In genomic region chr10:125146791-125147604, GRCh38 we compare ENCODE assay signal across 8 cellular contexts. TPM values are rescaled to one million over a fixed set of nuclear protein-coding genes. Genes with fewer than 3 reads are reported as not detected.
A peak's percentile ranks its signal among the peaks of the same experiment; 100 is the strongest.
DNase-seq lines count a peak whose midpoint lies in the region; ATAC-seq, FAIRE-seq and TF ChIP-seq lines count a peak whose summit lies in the region.

No MANE protein-coding gene starts in this region.

- H3K9me3 ChIP-seq in DND-41 (ENCODE audit: insufficient read depth, low read length, severe bottlenecking) = no peaks in the 10 kb centered on the region
- no peaks in the 10 kb centered on the region for H3K9me3 ChIP-seq in esophagus muscularis mucosa
- H3K9me3 ChIP-seq in pancreas = no peaks in the 10 kb centered on the region

- no peak for TF ChIP-seq CTCF in DND-41 (IDR thresholded peaks at IDR 0.05; ENCODE audit: borderline replicate concordance, extremely low read depth, low read length, poor library complexity, severe bottlenecking)
- no peak for TF ChIP-seq CTCF in esophagus muscularis mucosa (IDR thresholded peaks at IDR 0.05)
- no peak for TF ChIP-seq CTCF in pancreas (IDR thresholded peaks at IDR 0.05)

- DNase-seq in DND-41 = peak; percentile 11
- DNase-seq in NCI-H510A treated with DMSO at 0.1 percent for 48 hours (lab: John Stamatoyannopoulos, UW) = peak; percentile 70
- DNase-seq in esophagus muscularis mucosa (ENCODE audit: extremely low spot score) = no peak
- DNase-seq in pancreas = peak in 4 of 6 donors; percentile 40 to 65 (median 46)
- DNase-seq in putamen (ENCODE audit: low spot score) = no peak
- DNase-seq in T1000 (lab: John Stamatoyannopoulos, UW) = no peak

- H3K4me3 ChIP-seq in DND-41 (ENCODE audit: low read depth in 1 of 2, low read length in 2 of 2) (no peak overlapping the region), esophagus muscularis mucosa (peak overlapping the region in 3 of 4 donors; percentile 2 to 22 (median 8)), pancreas (no peak overlapping the region)

- H3K27ac ChIP-seq in DND-41 (ENCODE audit: low read length) (no peak overlapping the region), esophagus muscularis mucosa (replicated peaks in 1 of 4) (peak overlapping the region; percentile 95 to 99 (median 98)), pancreas (peak overlapping the region; percentile 38 to 95 (median 60))

- FAIRE-seq in pancreas (lab: Jason Lieb, UNC) = no peak

- no peak for TF ChIP-seq POLR2A in esophagus muscularis mucosa (IDR thresholded peaks at IDR 0.05; ENCODE audit: low read depth)

- WGBS in esophagus muscularis mucosa = 42% methylated on average over 9 of the region's 14 CpGs
- 18 to 21% methylated on average over 14 of the region's 14 CpGs for WGBS in pancreas, 2 donors

- H3K4me1 ChIP-seq in DND-41 (ENCODE audit: insufficient read depth, low read length) (no peaks in the 10 kb centered on the region), esophagus muscularis mucosa (peaks cover 76 to 100% (median 97%) of the 10 kb centered on the region in 4 donors), pancreas (peaks cover 63 to 74% (median 74%) of the 10 kb centered on the region in 3 donors)

- H3K9ac ChIP-seq in DND-41 (ENCODE audit: low read depth, low read length) = no peak overlapping the region

- H4K20me1 ChIP-seq in DND-41 (ENCODE audit: insufficient read depth, low read length) = peaks cover 87% of the 10 kb centered on the region

- TF ChIP-seq EP300 in esophagus muscularis mucosa (IDR thresholded peaks at IDR 0.05) = peak; percentile 34

- intact Hi-C loops in esophagus muscularis mucosa (cut with DNase I) (loop anchor here (5.0 to 10.0 kb wide), 2 partner anchors 55 to 152 kb away; no protein-coding TSS in a partner anchor), pancreas (cut with DNase I) (no loop called here)

- peaks cover 98% of the 10 kb centered on the region for H3K79me2 ChIP-seq in DND-41 (ENCODE audit: insufficient read depth, low read length)

- no peak overlapping the region for H2AFZ ChIP-seq in DND-41 (ENCODE audit: low read depth, low read length)

- peaks cover 6% of the 10 kb centered on the region; the same call in 1 of the 2 replicates for H3K36me3 ChIP-seq in DND-41 (ENCODE audit: insufficient read depth, low read length)
- peaks cover 0 to 11% (median 5%) of the 10 kb centered on the region in 4 donors for H3K36me3 ChIP-seq in esophagus muscularis mucosa
- H3K36me3 ChIP-seq in pancreas = no peaks in the 10 kb centered on the region

- no peak overlapping the region for H3K4me2 ChIP-seq in DND-41 (ENCODE audit: insufficient read depth, low read length)

- ATAC-seq in DND-41 (ENCODE audit: insufficient read depth, low read depth) = peak; percentile 39; the same call in 1 of the 3 replicates
- ATAC-seq in pancreas = peak; percentile 26 to 48 (median 38)
- no peak for ATAC-seq in GM18873 (IDR thresholded peaks at IDR 0.05; ENCODE audit: low FRiP score, unreplicated experiment)
- ATAC-seq in GM18870 (IDR thresholded peaks at IDR 0.05; ENCODE audit: unreplicated experiment) = no peak

- H3K27me3 ChIP-seq in DND-41 (ENCODE audit: insufficient read depth, low read length, poor library complexity) (no peaks in the 10 kb centered on the region), esophagus muscularis mucosa (no peaks in the 10 kb centered on the region), pancreas (no peaks in the 10 kb centered on the region)

RNA-seq across cellular contexts. Expression of gene CTBP2, which starts 13.4 kb away (rescaled TPM):
- total RNA-seq in esophagus muscularis mucosa (100 to 1,000 TPM in 1 of 4 donors, 10 to 100 TPM in 3; 69.7 to 125 (median 84.7) TPM), pancreas (10 to 100 TPM; 29.0 to 60.8 (median 32.4) TPM)
- polyA plus RNA-seq in pancreas = 10 to 100 TPM; 21.4 to 22.2 TPM

Comparison
In these comparisons a context has a peak if more than half of its experiments do, and no peak if none do; other contexts are left out.
1. ATAC-seq: peak in DND-41 (single experiment) and pancreas (4 of 4); none in GM18873 (single experiment) and GM18870 (single experiment).
2. DNase-seq: peak in DND-41 (single experiment), NCI-H510A treated with DMSO at 0.1 percent for 48 hours (single experiment) and pancreas (4 of 6); none in esophagus muscularis mucosa (single experiment), putamen (single experiment) and T1000 (single experiment).
3. H3K4me3 ChIP-seq: peak in esophagus muscularis mucosa (3 of 4); none in DND-41 (0 of 2) and pancreas (0 of 4).